Comparison of ENCODE assay signal across 1 cellular context in genomic region chr6:64301307-64302236, GRCh38.
TF ChIP-seq lines count a peak whose summit lies in the region.

No MANE protein-coding gene starts in this region.

TF ChIP-seq in HepG2, 621 proteins besides CTCF, POLR2A, EP300 and RAD21 (continued from another document and continues in another):
- TF ChIP-seq ZBTB26 (CRISPR knock-in tag; IDR thresholded peaks at IDR 0.05; ENCODE audit: borderline replicate concordance) (no peak), REPIN1 (CRISPR knock-in tag; IDR thresholded peaks at IDR 0.05; ENCODE audit: borderline replicate concordance, low read depth) (no peak), PBX2 (CRISPR knock-in tag; IDR thresholded peaks at IDR 0.05) (no peak), ZNF20 (CRISPR knock-in tag; IDR thresholded peaks at IDR 0.05) (no peak), ZC3H4 (CRISPR knock-in tag; IDR thresholded peaks at IDR 0.05; ENCODE audit: borderline replicate concordance) (no peak), ZBTB37 (CRISPR knock-in tag; IDR thresholded peaks at IDR 0.05) (peak; percentile 87), IRF2 (CRISPR knock-in tag; IDR thresholded peaks at IDR 0.05) (peak; percentile 58; the same call in 1 of the 2 replicates), HMG20B (CRISPR knock-in tag; conservative IDR thresholded peaks at IDR 0.05) (peak; percentile 96), ZNF468 (CRISPR knock-in tag; IDR thresholded peaks at IDR 0.05) (no peak), ZNF572 (CRISPR knock-in tag; IDR thresholded peaks at IDR 0.05) (no peak), TERF1 (CRISPR knock-in tag; IDR thresholded peaks at IDR 0.05) (no peak), RARA (CRISPR knock-in tag; IDR thresholded peaks at IDR 0.05) (peak; percentile 84), ZBTB20 (CRISPR knock-in tag; IDR thresholded peaks at IDR 0.05; ENCODE audit: borderline replicate concordance, low read depth) (peak; percentile 96; the same call in 1 of the 2 replicates), ZNF607 (CRISPR knock-in tag; IDR thresholded peaks at IDR 0.05; ENCODE audit: borderline replicate concordance) (peak; percentile 40; the same call in 1 of the 2 replicates), ZNF180 (CRISPR knock-in tag; IDR thresholded peaks at IDR 0.05; ENCODE audit: borderline replicate concordance, low read depth) (no peak), SKIL (CRISPR knock-in tag; IDR thresholded peaks at IDR 0.05; ENCODE audit: borderline replicate concordance) (peak; percentile 38; the same call in 1 of the 2 replicates), KAT8 (CRISPR knock-in tag; IDR thresholded peaks at IDR 0.05) (peak; percentile 61; the same call in 1 of the 2 replicates), CREM (IDR thresholded peaks at IDR 0.05) (peak; percentile 86; the same call in 1 of the 2 replicates), CREM (CRISPR knock-in tag; IDR thresholded peaks at IDR 0.05) (no peak), ARNTL (CRISPR knock-in tag; IDR thresholded peaks at IDR 0.05) (no peak), CBX5 (CRISPR knock-in tag; IDR thresholded peaks at IDR 0.05; ENCODE audit: borderline replicate concordance) (0 out of 2 replicates have a peak, but pooled peaks have one; percentile 23), FOXA3 (CRISPR knock-in tag; IDR thresholded peaks at IDR 0.05) (peak; percentile 93), HNRNPH1 (optimal IDR thresholded peaks at IDR 0.05; ENCODE audit: low read depth, low read length) (no peak), FOXA1 (IDR thresholded peaks at IDR 0.05) (peak; percentile 81), FOXA1 (CRISPR knock-in tag; IDR thresholded peaks at IDR 0.05) (peak; percentile 97), ZNF264 (CRISPR knock-in tag; IDR thresholded peaks at IDR 0.05) (0 out of 2 replicates have a peak, but pooled peaks have one; percentile 29), HMG20A (CRISPR knock-in tag; IDR thresholded peaks at IDR 0.05; ENCODE audit: borderline replicate concordance) (peak; percentile 91), ZNF414 (CRISPR knock-in tag; IDR thresholded peaks at IDR 0.05) (0 out of 2 replicates have a peak, but pooled peaks have one; percentile 37), AHDC1 (CRISPR knock-in tag; IDR thresholded peaks at IDR 0.05; ENCODE audit: borderline replicate concordance) (peak; percentile 92; the same call in 1 of the 2 replicates), RCOR2 (CRISPR knock-in tag; IDR thresholded peaks at IDR 0.05) (peak; percentile 87; the same call in 1 of the 2 replicates), HNF4A (CRISPR knock-in tag; IDR thresholded peaks at IDR 0.05) (peak; percentile 80), ZSCAN29 (CRISPR knock-in tag; conservative IDR thresholded peaks at IDR 0.05) (0 out of 2 replicates have a peak, but pooled peaks have one; percentile 29), HOMEZ (CRISPR knock-in tag; IDR thresholded peaks at IDR 0.05; ENCODE audit: low read depth) (0 out of 2 replicates have a peak, but pooled peaks have one; percentile 16), ZNF160 (CRISPR knock-in tag; IDR thresholded peaks at IDR 0.05) (no peak), CHD4 (IDR thresholded peaks at IDR 0.05; ENCODE audit: borderline replicate concordance, low read length) (peak; percentile 20; the same call in 1 of the 2 replicates), HDAC1 (CRISPR knock-in tag; IDR thresholded peaks at IDR 0.05) (peak; percentile 61; the same call in 1 of the 2 replicates), RAD51 (IDR thresholded peaks at IDR 0.05; ENCODE audit: borderline replicate concordance) (no peak), PATZ1 (CRISPR knock-in tag; IDR thresholded peaks at IDR 0.05) (peak; percentile 84), TARDBP (CRISPR knock-in tag; IDR thresholded peaks at IDR 0.05) (peak; percentile 52), ZNF580 (CRISPR knock-in tag; IDR thresholded peaks at IDR 0.05; ENCODE audit: borderline replicate concordance, low read depth) (no peak), ZBTB43 (CRISPR knock-in tag; conservative IDR thresholded peaks at IDR 0.05) (peak; percentile 69), MIER3 (CRISPR knock-in tag; IDR thresholded peaks at IDR 0.05; ENCODE audit: borderline replicate concordance) (peak; percentile 61; the same call in 1 of the 2 replicates), MYNN (CRISPR knock-in tag; IDR thresholded peaks at IDR 0.05; ENCODE audit: low read depth) (no peak), KLF6 (CRISPR knock-in tag; IDR thresholded peaks at IDR 0.05) (peak; percentile 91)
